Comparison of ENCODE assay signal across 21 cellular contexts in genomic region chr20:59620860-59621485, GRCh38. TPM values are rescaled to one million over a fixed set of nuclear protein-coding genes. Genes with fewer than 3 reads are reported as not detected.
DNase-seq lines count a peak whose midpoint lies in the region; ATAC-seq, FAIRE-seq and TF ChIP-seq lines count a peak whose summit lies in the region.
"Had no signal": no experiment of that assay in that cellular context is flagged by ENCODE, and none has a peak within 500 bp of the region (broad histone marks: within the 10 kb centered on the region; RNA-seq: fewer than 3 reads in every experiment).

No MANE protein-coding gene starts in this region.

- 6% methylated on average over 9 of the region's 10 CpGs for WGBS in HepG2 (ENCODE audit: low lambda C conversion rate)
- WGBS in right lobe of liver (ENCODE audit: insufficient coverage, low coverage, low lambda C conversion rate, missing lambda C conversion rate) = 39% methylated on average over 7 of the region's 10 CpGs

- TF ChIP-seq POLR2A in HepG2 (IDR thresholded peaks at IDR 0.05; ENCODE audit: insufficient read depth in 1 of 2, low read depth in 2 of 2, low read length in 2 of 2) (no peak), right lobe of liver (IDR thresholded peaks at IDR 0.05) (no peak), NB4 (IDR thresholded peaks at IDR 0.05; ENCODE audit: extremely low read depth, insufficient read length) (no peak)

- peaks cover 12 to 49% of the 10 kb centered on the region in 2 experiments; a peak in 4 of 5 replicates for H3K27me3 ChIP-seq in HepG2 (ENCODE audit: control insufficient read depth in 1 of 2, insufficient read depth in 2 of 2, low read length in 2 of 2)
- H3K27me3 ChIP-seq in right lobe of liver = no peaks in the 10 kb centered on the region
- H3K27me3 ChIP-seq in dorsolateral prefrontal cortex = no peaks in the 10 kb centered on the region
- H3K27me3 ChIP-seq in ascending aorta = no peaks in the 10 kb centered on the region

- H3K9ac ChIP-seq in HepG2 (ENCODE audit: insufficient read depth, low read depth, low read length) = no peak overlapping the region

- no peak overlapping the region for H3K27ac Mint-ChIP-seq in activated CD8-positive, alpha-beta T cell treated with anti-CD3 and anti-CD28 coated beads for 36 hours
- H3K27ac Mint-ChIP-seq: CD4-positive, alpha-beta memory T cell had no signal

- no peaks in the 10 kb centered on the region for H3K36me3 Mint-ChIP-seq in activated CD8-positive, alpha-beta T cell treated with anti-CD3 and anti-CD28 coated beads for 36 hours (ENCODE audit: low read depth)
- H3K36me3 Mint-ChIP-seq: CD4-positive, alpha-beta memory T cell had no signal

- CTCF ChIA-PET in HepG2 (lab: Yijun Ruan, JAX; ENCODE audit: low intra/inter-chr PET ratio, low total read pairs) = no interaction called here
- CTCF ChIA-PET in activated CD8-positive, alpha-beta T cell treated with anti-CD3 and anti-CD28 coated beads for 36 hours (lab: Charles Lee) = interaction anchor here (0.6 kb wide), 1 partner anchor 104 kb away, joined by 3 read pairs; no protein-coding TSS in a partner anchor

- no peaks in the 10 kb centered on the region for H3K4me1 Mint-ChIP-seq in activated CD8-positive, alpha-beta T cell treated with anti-CD3 and anti-CD28 coated beads for 36 hours (ENCODE audit: low read depth)
- H3K4me1 Mint-ChIP-seq: CD4-positive, alpha-beta memory T cell; H9 had no signal

- H3K27ac ChIP-seq in HepG2 (ENCODE audit: extremely low read length, insufficient read depth, low read length) (no peak overlapping the region), right lobe of liver (no peak overlapping the region), dorsolateral prefrontal cortex (peak overlapping the region in 58 of 59 donors; percentile 50 to 100 (median 85)), ascending aorta (no peak overlapping the region)
- H3K27ac ChIP-seq: 22Rv1, HL-60 had no signal

- no peak overlapping the region for H3K4me3 Mint-ChIP-seq in activated CD8-positive, alpha-beta T cell treated with anti-CD3 and anti-CD28 coated beads for 36 hours
- H3K4me3 Mint-ChIP-seq: CD4-positive, alpha-beta memory T cell; H9 had no signal

- in situ Hi-C loops in HepG2 (cut with HindIII; ENCODE audit: extremely low pct_ligation_motif_present, low pct_unique_long_range_greater_than_20kb) = loop anchor here (10.0 kb wide), 1 partner anchor 64 kb away; no protein-coding TSS in a partner anchor

- ATAC-seq in HepG2 (peak; percentile 26; the same call in 2 of the 3 replicates), right lobe of liver (no peak), GM21447 (IDR thresholded peaks at IDR 0.05; ENCODE audit: unreplicated experiment) (no peak)
- ATAC-seq in activated CD8-positive, alpha-beta T cell treated with anti-CD3 and anti-CD28 coated beads for 36 hours = no peak

- no peak for FAIRE-seq in HepG2 (lab: Jason Lieb, UNC)

- no peaks in the 10 kb centered on the region for H3K79me2 ChIP-seq in HepG2 (ENCODE audit: insufficient read depth, low read length)

- intact Hi-C loops in HepG2 (cut with micrococcal nuclease; ENCODE audit: unreplicated experiment) = no loop called here
- intact Hi-C loops in right lobe of liver (cut with DNase I) = no loop called here
- intact Hi-C loops in dorsolateral prefrontal cortex (cut with DNase I) = no loop called here
- intact Hi-C loops in ascending aorta (cut with DNase I) = no loop called here
- intact Hi-C loops in activated CD8-positive, alpha-beta T cell treated with anti-CD3 and anti-CD28 coated beads for 36 hours (cut with micrococcal nuclease) = no loop called here

- no peak overlapping the region for H2AFZ ChIP-seq in HepG2 (ENCODE audit: low read length)

- no peak overlapping the region for H3K4me2 ChIP-seq in HepG2 (ENCODE audit: low read depth, low read length)

- peaks cover 2% of the 10 kb centered on the region for H3K27me3 Mint-ChIP-seq in activated CD8-positive, alpha-beta T cell treated with anti-CD3 and anti-CD28 coated beads for 36 hours

- H3K4me1 ChIP-seq in HepG2 (ENCODE audit: insufficient read depth, low read length) (no peaks in the 10 kb centered on the region), right lobe of liver (no peaks in the 10 kb centered on the region), ascending aorta (no peaks in the 10 kb centered on the region)
- H3K4me1 ChIP-seq: BE2C had no signal

- BruUV-seq in HepG2 (replicated peaks; lab: Mats Ljungman, UMichigan) = no TSS peak

- TF ChIP-seq EP300 in HepG2 (IDR thresholded peaks at IDR 0.05; ENCODE audit: low read depth in 2 of 2, low read length in 2 of 2) (no peak), HepG2 (CRISPR knock-in tag; IDR thresholded peaks at IDR 0.05; ENCODE audit: borderline replicate concordance) (no peak)

- no peak for DNase-seq in HepG2 (ENCODE audit: low spot score)
- no peak for DNase-seq in right lobe of liver
- DNase-seq in NB4 (ENCODE audit: low read depth) = peak; percentile 35
- no peak for DNase-seq in dorsolateral prefrontal cortex
- no peak for DNase-seq in effector CD8-positive, alpha-beta T cell (lab: John Stamatoyannopoulos, UW)
- DNase-seq in ascending aorta (ENCODE audit: low spot score in 2 of 2) = no peak
- no peak for DNase-seq in activated CD8-positive, alpha-beta T cell treated with anti-CD3 and anti-CD28 coated beads for 36 hours
- DNase-seq: BE2C; CD4-positive, alpha-beta memory T cell; DMS79; H9; NCI-H1694 treated with DMSO at 0.1 percent for 48 hours; NCI-H2107; NCI-H2227 treated with DMSO at 0.1 percent for 48 hours; NCI-H510A treated with DMSO at 0.1 percent for 48 hours; NCI-H774; SIG-M5; T-helper 1 cell had no signal

- H3K36me3 ChIP-seq in HepG2 (replicated peaks in 1 of 2; ENCODE audit: control insufficient read depth in 1 of 2, insufficient read depth in 2 of 2, low read length in 2 of 2) = no peaks in the 10 kb centered on the region
- no peaks in the 10 kb centered on the region for H3K36me3 ChIP-seq in right lobe of liver
- H3K36me3 ChIP-seq in ascending aorta = no peaks in the 10 kb centered on the region
- H3K36me3 ChIP-seq: BE2C had no signal

- H3K9me3 ChIP-seq in HepG2 (ENCODE audit: low read length) = no peaks in the 10 kb centered on the region
- H3K9me3 ChIP-seq in right lobe of liver = no peaks in the 10 kb centered on the region
- no peaks in the 10 kb centered on the region for H3K9me3 ChIP-seq in ascending aorta
- H3K9me3 ChIP-seq: BE2C had no signal

- H3K9me3 Mint-ChIP-seq in activated CD8-positive, alpha-beta T cell treated with anti-CD3 and anti-CD28 coated beads for 36 hours = no peaks in the 10 kb centered on the region

- no peak overlapping the region for H3K4me3 ChIP-seq in HepG2 (replicated peaks in 1 of 3; ENCODE audit: insufficient read depth in 1 of 3, low read depth in 2 of 3, low read length in 3 of 3)
- no peak overlapping the region for H3K4me3 ChIP-seq in right lobe of liver
- H3K4me3 ChIP-seq in NB4 (ENCODE audit: low read depth, low read length) = no peak overlapping the region
- H3K4me3 ChIP-seq in dorsolateral prefrontal cortex = no peak overlapping the region
- H3K4me3 ChIP-seq in ascending aorta = no peak overlapping the region

- TF ChIP-seq CTCF in HepG2 (CRISPR knock-in tag; IDR thresholded peaks at IDR 0.05) (no peak), right lobe of liver (IDR thresholded peaks at IDR 0.05) (no peak), NB4 (IDR thresholded peaks at IDR 0.05; ENCODE audit: low read depth, low read length) (no peak), dorsolateral prefrontal cortex (IDR thresholded peaks at IDR 0.05 in 54 of 56, conservative IDR thresholded peaks at IDR 0.05 in 2 of 56; ENCODE audit: low read depth in 1 of 56, partially characterized antibody in 56 of 56) (peak in 2 of 56 donors; percentile 9 to 12), ascending aorta (IDR thresholded peaks at IDR 0.05) (no peak)
- TF ChIP-seq CTCF in activated CD8-positive, alpha-beta T cell treated with anti-CD3 and anti-CD28 coated beads for 36 hours (IDR thresholded peaks at IDR 0.05) = no peak

- no peak for TF ChIP-seq RAD21 in HepG2 (CRISPR knock-in tag; IDR thresholded peaks at IDR 0.05)

- POLR2A ChIA-PET in HepG2 (lab: Yijun Ruan, JAX) = no interaction called here
- POLR2A ChIA-PET in activated CD8-positive, alpha-beta T cell treated with anti-CD3 and anti-CD28 coated beads for 36 hours (lab: Charles Lee) = no interaction called here

- H4K20me1 ChIP-seq in HepG2 (ENCODE audit: insufficient read depth, low read length) = no peaks in the 10 kb centered on the region

RNA-seq across cellular contexts. Expression of gene PHACTR3, which starts 16.6 kb away (rescaled TPM):
- not detected in 2 replicates for total RNA-seq in HepG2 (2016; rRNA removed; fragmentation: Illumina TruSeq; extraction: Trizol)
- total RNA-seq in HepG2 (2016; cell fraction: cytosol; rRNA removed; fragmentation: Illumina TruSeq; extraction: Trizol; ENCODE audit: low read depth) = not detected in 2 replicates
- not detected in 2 replicates for total RNA-seq in HepG2 (2016; cell fraction: insoluble cytoplasmic fraction; rRNA removed; fragmentation: Illumina TruSeq; extraction: Trizol)
- not detected in 2 replicates for total RNA-seq in HepG2 (2016; cell fraction: membrane; rRNA removed; fragmentation: Illumina TruSeq; extraction: Trizol)
- not detected in 2 replicates for total RNA-seq in HepG2 (2016; cell fraction: nucleus; rRNA removed; fragmentation: Illumina TruSeq; extraction: Trizol)
- polyA plus RNA-seq in HepG2 (2011; rRNA removed) = not detected in 2 replicates
- not detected in 2 replicates for polyA plus RNA-seq in HepG2 (2011; cell fraction: cytosol; rRNA removed)
- not detected in 2 replicates for polyA plus RNA-seq in HepG2 (2011; cell fraction: nucleus; rRNA removed)
- not detected in 2 replicates for polyA plus RNA-seq in HepG2 (2012)
- not detected in 2 replicates for polyA plus RNA-seq in HepG2 (2016; cell fraction: cytosol; fragmentation: Illumina TruSeq; extraction: Trizol; ENCODE audit: low read depth)
- polyA plus RNA-seq in HepG2 (2016; cell fraction: insoluble cytoplasmic fraction; fragmentation: Illumina TruSeq; extraction: Trizol; ENCODE audit: low read depth) = not detected in 2 replicates
- polyA plus RNA-seq in HepG2 (2016; cell fraction: membrane; fragmentation: Illumina TruSeq; extraction: Trizol; ENCODE audit: low read depth) = not detected in 2 replicates
- polyA plus RNA-seq in HepG2 (2016; cell fraction: nucleus; fragmentation: Illumina TruSeq; extraction: Trizol; ENCODE audit: insufficient read depth, low read depth) = not detected in 2 replicates
- polyA minus RNA-seq in HepG2 (2011; rRNA and poly(A)+ RNA removed; ENCODE audit: low replicate concordance) = not detected in 2 replicates
- polyA minus RNA-seq in HepG2 (2011; cell fraction: cytosol; rRNA and poly(A)+ RNA removed) = not detected in 2 replicates
- not detected in 2 replicates for polyA minus RNA-seq in HepG2 (2011; cell fraction: nucleus; rRNA and poly(A)+ RNA removed)
- total RNA-seq in right lobe of liver = under 1 TPM in 4 of 6 experiments, not detected in 2; 0.12 to 0.35 (median 0.23) TPM
- 100 to 1,000 TPM in 74 of 120 experiments, 10 to 100 TPM in 46; 79.3 to 168 (median 106) TPM for total RNA-seq in dorsolateral prefrontal cortex
- total RNA-seq in ascending aorta = not detected
- not detected for total RNA-seq in activated CD8-positive, alpha-beta T cell treated with anti-CD3 and anti-CD28 coated beads for 36 hours
- total RNA-seq: CD4-positive, alpha-beta memory T cell; H9 had no signal
- polyA plus RNA-seq: CD4-positive, alpha-beta memory T cell had no signal

Comparison
In these comparisons a context has a peak if more than half of its experiments do, and no peak if none do; other contexts are left out.
1. H3K27ac ChIP-seq: peak in dorsolateral prefrontal cortex (58 of 59); none in HepG2 (single experiment), right lobe of liver (0 of 3) and ascending aorta (0 of 2).
2. RNA of gene PHACTR3, which starts 16.6 kb away (total RNA-seq): 79.3 to 168 TPM in dorsolateral prefrontal cortex; 0.12 to 0.35 TPM in right lobe of liver, not detected in HepG2, not detected in ascending aorta (single experiment) and not detected in activated CD8-positive, alpha-beta T cell treated with anti-CD3 and anti-CD28 coated beads for 36 hours; every median in the first group is over 10 times any median in the second.